Comparison of ENCODE assay signal across 1 cellular context in the genomic region with DNA sequence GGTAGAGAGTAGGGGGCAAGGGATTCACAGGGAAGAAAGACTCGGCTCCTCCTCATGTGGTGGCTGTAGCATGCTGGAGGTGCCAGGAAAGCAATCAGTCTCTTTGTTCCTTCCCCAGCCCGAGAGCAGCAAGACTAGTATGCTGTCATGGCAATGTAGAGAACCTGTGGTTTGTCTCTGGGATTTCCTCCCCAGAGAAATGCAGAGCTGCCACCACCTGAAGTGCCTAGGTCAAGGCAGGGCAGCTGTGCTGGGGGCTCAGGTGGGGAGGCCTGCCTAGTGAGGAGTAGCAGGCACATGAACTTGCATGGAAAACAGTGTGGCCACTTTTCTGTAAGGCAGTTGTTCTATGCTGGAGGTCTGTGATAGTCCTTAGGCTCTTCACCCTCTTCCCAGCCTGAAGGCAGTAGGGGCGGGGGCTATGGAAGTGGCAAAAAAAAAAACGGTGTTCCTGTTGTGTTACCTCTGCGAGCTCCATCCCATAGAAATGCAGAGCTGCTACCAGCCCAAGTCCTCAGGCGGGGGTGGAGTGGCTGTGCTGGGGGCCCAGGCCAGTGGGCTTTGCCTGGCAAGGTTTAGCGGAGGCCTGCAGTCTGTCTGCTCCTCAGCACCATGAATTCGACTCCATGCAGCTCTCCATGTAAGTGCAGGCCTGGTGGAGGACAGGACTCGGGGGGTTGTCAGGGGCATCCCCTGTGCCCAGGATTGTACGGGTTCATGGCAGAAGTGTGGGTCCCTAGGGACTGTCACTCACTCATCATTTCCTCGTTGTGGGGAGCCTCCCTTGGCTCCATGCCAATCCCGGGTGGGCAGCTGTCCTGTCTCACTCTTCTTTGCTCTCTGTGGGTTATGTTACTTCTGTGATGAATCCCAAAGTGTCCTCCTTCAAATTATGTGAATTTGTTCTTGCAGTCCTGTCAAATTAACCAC.
TF ChIP-seq lines count a peak whose summit lies in the region.

No MANE protein-coding gene starts in this region.

TF ChIP-seq in Ishikawa, 13 proteins besides CTCF, POLR2A, EP300 and RAD21:
- TF ChIP-seq MAX (IDR thresholded peaks at IDR 0.05) (no peak), CREB1 (IDR thresholded peaks at IDR 0.05; ENCODE audit: low read depth) (no peak), NFIC (IDR thresholded peaks at IDR 0.05) (peak; percentile 31; the same call in 1 of the 2 replicates), REST (IDR thresholded peaks at IDR 0.05; ENCODE audit: low read depth) (no peak)
